In the genomic region with DNA sequence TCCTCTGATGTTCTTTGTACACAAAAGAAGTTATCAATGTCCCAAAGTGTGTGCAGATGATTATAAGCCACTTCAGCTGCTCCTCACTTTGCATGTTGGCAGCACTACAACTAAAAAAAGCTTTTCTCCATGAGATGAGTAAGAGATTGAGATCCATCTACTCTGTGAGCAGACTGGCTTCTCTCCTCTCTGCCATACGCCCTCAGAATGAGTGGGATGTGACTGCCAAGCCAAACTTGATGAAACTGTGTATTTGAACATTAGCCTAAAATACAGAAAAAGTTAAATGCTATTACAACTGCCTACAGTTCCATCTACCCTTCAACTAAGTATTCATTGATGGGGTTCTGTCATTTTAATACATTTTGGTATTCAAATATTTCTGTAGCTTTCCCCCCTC, we compare ENCODE assay signal across 25 cellular contexts.
DNase-seq lines count a peak whose midpoint lies in the region; ATAC-seq, FAIRE-seq and TF ChIP-seq lines count a peak whose summit lies in the region.
"Had no signal": no experiment of that assay in that cellular context is flagged by ENCODE, and none has a peak within 500 bp of the region (broad histone marks: within the 10 kb centered on the region; RNA-seq: fewer than 3 reads in every experiment).

No MANE protein-coding gene starts in this region.

- H3K4me1 ChIP-seq in SK-N-SH (ENCODE audit: control insufficient read depth in 1 of 2, insufficient read depth in 2 of 2, low read depth in 1 of 2, low read length in 1 of 2) (no peaks in the 10 kb centered on the region; a peak in 1 of 4 replicates), OCI-LY1 (ENCODE audit: insufficient read depth, low read length, severe bottlenecking) (peaks cover 7% of the 10 kb centered on the region), osteoblast (ENCODE audit: insufficient read depth, low read length) (no peaks in the 10 kb centered on the region), uterus (no peaks in the 10 kb centered on the region)
- H3K4me1 ChIP-seq: Peyer's patch had no signal

- H3K4me2 ChIP-seq in SK-N-SH, result no peak overlapping the region
- no peak overlapping the region for H3K4me2 ChIP-seq in OCI-LY1 (ENCODE audit: low read length)
- no peak overlapping the region for H3K4me2 ChIP-seq in osteoblast (ENCODE audit: insufficient read depth, low read length)

- no peaks in the 10 kb centered on the region for H3K79me2 ChIP-seq in SK-N-SH (ENCODE audit: insufficient read depth)
- H3K79me2 ChIP-seq in OCI-LY1 (ENCODE audit: insufficient read depth, low read length), result no peaks in the 10 kb centered on the region
- H3K79me2 ChIP-seq in osteoblast (ENCODE audit: insufficient read depth, low read length), result no peaks in the 10 kb centered on the region

- H3K9me3 ChIP-seq in SK-N-SH, result no peaks in the 10 kb centered on the region
- H3K9me3 ChIP-seq in OCI-LY1 (ENCODE audit: low read length), result no peaks in the 10 kb centered on the region
- no peaks in the 10 kb centered on the region for H3K9me3 ChIP-seq in osteoblast (ENCODE audit: low read depth, low read length)
- no peaks in the 10 kb centered on the region for H3K9me3 ChIP-seq in uterus
- H3K9me3 ChIP-seq: Peyer's patch had no signal

- no peak overlapping the region for H3K4me3 ChIP-seq in SK-N-SH (ENCODE audit: low read depth in 2 of 2, low read length in 1 of 2)
- no peak overlapping the region for H3K4me3 ChIP-seq in OCI-LY1 (ENCODE audit: low read depth, low read length, poor library complexity, severe bottlenecking)
- H3K4me3 ChIP-seq in osteoblast (ENCODE audit: insufficient read depth, low read length), result no peak overlapping the region
- no peak overlapping the region for H3K4me3 ChIP-seq in uterus
- H3K4me3 ChIP-seq: GM12878, Peyer's patch had no signal

- WGBS in SK-N-SH (ENCODE audit: low lambda C conversion rate), result 60% methylated on average over 1 of the region's 1 CpG

- DNase-seq in SK-N-SH, result no peak
- peak; percentile 3 for DNase-seq in osteoblast (ENCODE audit: insufficient read length, low spot score, missing footprints)
- no peak for DNase-seq in GM12892 (ENCODE audit: insufficient read length)
- no peak for DNase-seq in omental fat pad (ENCODE audit: low spot score)
- DNase-seq in uterus, result no peak
- DNase-seq: AML-193; DMS79 treated with DMSO at 0.1 percent for 48 hours; GOT3; KG1; MV-4-11; NCI-H1417 treated with DMSO at 0.1 percent for 48 hours; NCI-H187; NCI-H2107; NCI-H2227 treated with DMSO at 0.1 percent for 48 hours; NCI-H510A; NK-92 treated with Interleukin-12 subunit alpha and Interleukin-12 subunit beta, amount 100 ng/mL, for 24 hours; Peyer's patch; T-helper 1 cell had no signal

- intact Hi-C loops in uterus (cut with DNase I; ENCODE audit: low total_unique reads), result no loop called here

- TF ChIP-seq EP300 in SK-N-SH (IDR thresholded peaks at IDR 0.05; ENCODE audit: borderline replicate concordance in 1 of 2, low read depth in 1 of 2, low read length in 1 of 2), result no peak

- POLR2A ChIA-PET in SK-N-SH (lab: Yijun Ruan, JAX), result no interaction called here

- H3K9ac ChIP-seq in SK-N-SH (no peak overlapping the region), OCI-LY1 (ENCODE audit: low read length) (no peak overlapping the region)

- H3F3A ChIP-seq in SK-N-SH (replicated peaks; ENCODE audit: insufficient read depth) (no peaks in the 10 kb centered on the region), OCI-LY1 (ENCODE audit: insufficient read depth, low read length) (no peaks in the 10 kb centered on the region)

- TF ChIP-seq CTCF in SK-N-SH (IDR thresholded peaks at IDR 0.05) (no peak), OCI-LY1 (IDR thresholded peaks at IDR 0.05; ENCODE audit: low read length) (no peak), osteoblast (IDR thresholded peaks at IDR 0.05; ENCODE audit: extremely low read depth, low read depth, low read length) (no peak), omental fat pad (IDR thresholded peaks at IDR 0.05) (no peak), uterus (IDR thresholded peaks at IDR 0.05) (no peak)

- no peak for ATAC-seq in SK-N-SH treated with all-trans-retinoic acid at 6 μM for 48 hours
- no peak for ATAC-seq in omental fat pad (ENCODE audit: low FRiP score)
- ATAC-seq: GM12878, HCT116 had no signal

- no peaks in the 10 kb centered on the region for H4K20me1 ChIP-seq in SK-N-SH (ENCODE audit: insufficient read depth)
- no peaks in the 10 kb centered on the region for H4K20me1 ChIP-seq in OCI-LY1 (ENCODE audit: insufficient read depth, low read length)
- no peaks in the 10 kb centered on the region for H4K20me1 ChIP-seq in osteoblast (ENCODE audit: insufficient read depth, low read length)

- H3K27me3 ChIP-seq in SK-N-SH (ENCODE audit: insufficient read depth) (no peaks in the 10 kb centered on the region), OCI-LY1 (ENCODE audit: insufficient read depth, low read length) (no peaks in the 10 kb centered on the region), osteoblast (ENCODE audit: insufficient read depth, low read length) (no peaks in the 10 kb centered on the region), uterus (no peaks in the 10 kb centered on the region)
- H3K27me3 ChIP-seq: Peyer's patch had no signal

- no peak for TF ChIP-seq POLR2A in GM12892 (IDR thresholded peaks at IDR 0.05; ENCODE audit: low read depth, low read length)
- TF ChIP-seq POLR2A in uterus (IDR thresholded peaks at IDR 0.05), result no peak

- H3K36me3 ChIP-seq in SK-N-SH (replicated peaks in 1 of 2; ENCODE audit: control insufficient read depth in 1 of 2, insufficient read depth in 2 of 2, low read length in 1 of 2), result no peaks in the 10 kb centered on the region
- no peaks in the 10 kb centered on the region for H3K36me3 ChIP-seq in OCI-LY1 (ENCODE audit: insufficient read depth, low read length)
- no peaks in the 10 kb centered on the region for H3K36me3 ChIP-seq in osteoblast (ENCODE audit: insufficient read depth, low read length)
- no peaks in the 10 kb centered on the region for H3K36me3 ChIP-seq in uterus
- H3K36me3 ChIP-seq: Peyer's patch had no signal

- FAIRE-seq in GM12892 (lab: Jason Lieb, UNC), result no peak
- FAIRE-seq: D721Med, GM12878, HTR-8/SVneo had no signal

- CTCF ChIA-PET in SK-N-SH (lab: Yijun Ruan, JAX), result interaction anchor here (1.2 to 1.9 kb wide), 4 partner anchors 11 to 599 kb away, joined by 3 to 5 read pairs (median 4); a partner anchor contains a TSS

- H3K9me2 ChIP-seq in SK-N-SH, result peaks cover 2% of the 10 kb centered on the region; the same call in 1 of the 2 replicates
- H3K9me2 ChIP-seq in OCI-LY1 (ENCODE audit: low read depth, low read length), result no peaks in the 10 kb centered on the region

- no peak overlapping the region for H3K27ac ChIP-seq in SK-N-SH (ENCODE audit: low read depth in 2 of 2, low read length in 1 of 2)
- H3K27ac ChIP-seq in OCI-LY1 (ENCODE audit: low read depth, low read length, poor library complexity, severe bottlenecking), result no peak overlapping the region
- no peak overlapping the region for H3K27ac ChIP-seq in osteoblast (ENCODE audit: low read depth, low read length)
- no peak overlapping the region for H3K27ac ChIP-seq in uterus
- H3K27ac ChIP-seq: C4-2B, Peyer's patch had no signal

- TF ChIP-seq RAD21 in SK-N-SH (IDR thresholded peaks at IDR 0.05; ENCODE audit: low read length), result no peak

- 0 out of 2 replicates have a peak overlapping the region, but pooled peaks have one; percentile 1 for H2AFZ ChIP-seq in SK-N-SH (ENCODE audit: low read depth)
- 0 out of 2 replicates have a peak overlapping the region, but pooled peaks have one; percentile 40 for H2AFZ ChIP-seq in OCI-LY1 (ENCODE audit: low read length)
- H2AFZ ChIP-seq in osteoblast (ENCODE audit: low read length), result peak overlapping the region; percentile 15

TF ChIP-seq in SK-N-SH, 30 proteins besides CTCF, POLR2A, EP300 and RAD21:
- TF ChIP-seq TAF1 (IDR thresholded peaks at IDR 0.05; ENCODE audit: borderline replicate concordance, low read depth, low read length) (no peak), RFX5 (IDR thresholded peaks at IDR 0.05; ENCODE audit: low read length) (no peak), SMC3 (IDR thresholded peaks at IDR 0.05; ENCODE audit: low read depth, low read length) (no peak)

TF ChIP-seq in SK-N-SH treated with all-trans-retinoic acid at 6 μM for 48 hours, 23 proteins besides CTCF, POLR2A, EP300 and RAD21:
- TF ChIP-seq, protein P1, sequence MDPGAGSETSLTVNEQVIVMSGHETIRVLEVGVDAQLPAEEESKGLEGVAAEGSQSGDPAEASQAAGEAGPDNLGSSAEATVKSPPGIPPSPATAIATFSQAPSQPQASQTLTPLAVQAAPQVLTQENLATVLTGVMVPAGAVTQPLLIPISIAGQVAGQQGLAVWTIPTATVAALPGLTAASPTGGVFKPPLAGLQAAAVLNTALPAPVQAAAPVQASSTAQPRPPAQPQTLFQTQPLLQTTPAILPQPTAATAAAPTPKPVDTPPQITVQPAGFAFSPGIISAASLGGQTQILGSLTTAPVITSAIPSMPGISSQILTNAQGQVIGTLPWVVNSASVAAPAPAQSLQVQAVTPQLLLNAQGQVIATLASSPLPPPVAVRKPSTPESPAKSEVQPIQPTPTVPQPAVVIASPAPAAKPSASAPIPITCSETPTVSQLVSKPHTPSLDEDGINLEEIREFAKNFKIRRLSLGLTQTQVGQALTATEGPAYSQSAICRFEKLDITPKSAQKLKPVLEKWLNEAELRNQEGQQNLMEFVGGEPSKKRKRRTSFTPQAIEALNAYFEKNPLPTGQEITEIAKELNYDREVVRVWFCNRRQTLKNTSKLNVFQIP (CRISPR knock-in tag; IDR thresholded peaks at IDR 0.05; ENCODE audit: borderline replicate concordance, low read depth), result no peak
